Comparison of ENCODE assay signal across 18 cellular contexts in genomic region chr1:226149806-226150205, GRCh38. TPM values are rescaled to one million over a fixed set of nuclear protein-coding genes. Genes with fewer than 3 reads are reported as not detected.
A peak's percentile ranks its signal among the peaks of the same experiment; 100 is the strongest.
DNase-seq lines count a peak whose midpoint lies in the region; ATAC-seq and TF ChIP-seq lines count a peak whose summit lies in the region.
"Had no signal": no experiment of that assay in that cellular context is flagged by ENCODE, and none has a peak within 500 bp of the region (broad histone marks: within the 10 kb centered on the region; RNA-seq: fewer than 3 reads in every experiment).

No MANE protein-coding gene starts in this region.

- H3F3A ChIP-seq in GM23248 (ENCODE audit: insufficient read depth) = peaks cover 9% of the 10 kb centered on the region; the same call in 1 of the 2 replicates

- no peak overlapping the region for H3K4me3 ChIP-seq in A673 (ENCODE audit: low read depth, low read length, poor library complexity, severe bottlenecking)
- H3K4me3 ChIP-seq in GM23248 = no peak overlapping the region
- H3K4me3 ChIP-seq: sigmoid colon had no signal

- H3K27me3 Mint-ChIP-seq in T-cell = no peaks in the 10 kb centered on the region
- H3K27me3 Mint-ChIP-seq: brain; stimulated activated naive CD8-positive, alpha-beta T cell treated with anti-CD3 and anti-CD28 coated beads, Interleukin-15, Interleukin-2, amounts not matched to agents 100 ng/mL and 50 ng/mL, for 24 hours had no signal

- H3K9me3 Mint-ChIP-seq in T-cell = no peaks in the 10 kb centered on the region
- H3K9me3 Mint-ChIP-seq: brain; nephron progenitor cell; stimulated activated naive CD8-positive, alpha-beta T cell treated with anti-CD3 and anti-CD28 coated beads, Interleukin-15, Interleukin-2, amounts not matched to agents 100 ng/mL and 50 ng/mL, for 24 hours had no signal

- no peaks in the 10 kb centered on the region for H3K4me1 ChIP-seq in A673 (ENCODE audit: insufficient read depth, low read length, poor library complexity, severe bottlenecking)
- H3K4me1 ChIP-seq in GM23248 (ENCODE audit: insufficient read depth) = no peaks in the 10 kb centered on the region
- H3K4me1 ChIP-seq: sigmoid colon had no signal

- H3K4me3 Mint-ChIP-seq in T-cell = no peak overlapping the region
- H3K4me3 Mint-ChIP-seq: brain; nephron progenitor cell; stimulated activated naive CD8-positive, alpha-beta T cell treated with anti-CD3 and anti-CD28 coated beads, Interleukin-15, Interleukin-2, amounts not matched to agents 100 ng/mL and 50 ng/mL, for 24 hours had no signal

- BruUV-seq in A673 (replicated peaks; lab: Mats Ljungman, UMichigan) = no TSS peak

- 53 to 62% methylated on average over 4 of the region's 4 CpGs for WGBS in GM23248 (ENCODE audit: low coverage in 1 of 2, low lambda C conversion rate in 2 of 2, missing lambda C conversion rate in 2 of 2), 2 experiments

- CTCF ChIA-PET in A673 (lab: Charles Lee) = interaction anchor here (0.6 kb wide), 1 partner anchor 149 kb away, joined by 15 read pairs; no protein-coding TSS in a partner anchor
- CTCF ChIA-PET in T-cell (lab: Charles Lee) = interaction anchor here (0.6 to 1.3 kb wide), 6 partner anchors 21 to 630 kb away, joined by 3 to 6 read pairs (median 5); no protein-coding TSS in a partner anchor

- H3K36me3 ChIP-seq in A673 (ENCODE audit: insufficient read depth, low read length, poor library complexity, severe bottlenecking) (peaks cover 61% of the 10 kb centered on the region), GM23248 (ENCODE audit: low read depth) (peaks cover 78% of the 10 kb centered on the region)

- peaks cover 46% of the 10 kb centered on the region for H3K36me3 Mint-ChIP-seq in T-cell

- H3K9ac ChIP-seq in GM23248 = no peak overlapping the region

- H3K27ac Mint-ChIP-seq in T-cell = no peak overlapping the region
- H3K27ac Mint-ChIP-seq: brain; nephron progenitor cell; stimulated activated naive CD8-positive, alpha-beta T cell treated with anti-CD3 and anti-CD28 coated beads, Interleukin-15, Interleukin-2, amounts not matched to agents 100 ng/mL and 50 ng/mL, for 24 hours had no signal

- POLR2A ChIA-PET in A673 (lab: Charles Lee; ENCODE audit: low non-redundant PET) = interaction anchor here (0.6 kb wide), 1 partner anchor 69 kb away, joined by 11 read pairs; no protein-coding TSS in a partner anchor
- POLR2A ChIA-PET in T-cell (lab: Charles Lee) = interaction anchor here in 1 of 2 donors (0.6 to 1.1 kb wide), 2 partner anchors 17 to 857 kb away, joined by 3 to 4 read pairs; no protein-coding TSS in a partner anchor

- no peak overlapping the region for H2AFZ ChIP-seq in GM23248

- no peak overlapping the region for H3K4me2 ChIP-seq in GM23248 (ENCODE audit: unreplicated experiment)

- no peak for ATAC-seq in T-cell (replicated peaks in 1 of 4)
- no peak for ATAC-seq in GM18498 (IDR thresholded peaks at IDR 0.05; ENCODE audit: unreplicated experiment)
- ATAC-seq: left ventricle myocardium superior had no signal

- in situ Hi-C loops in GM23248 (cut with MboI) = no loop called here

- intact Hi-C loops in A673 (cut with micrococcal nuclease; ENCODE audit: unreplicated experiment) = no loop called here

- peaks cover 78% of the 10 kb centered on the region for H3K79me2 ChIP-seq in GM23248 (ENCODE audit: insufficient read depth)

- H3K9me3 ChIP-seq in A673 (ENCODE audit: low read depth, low read length, poor library complexity, severe bottlenecking) (no peaks in the 10 kb centered on the region), GM23248 (ENCODE audit: low read depth) (no peaks in the 10 kb centered on the region)
- H3K9me3 ChIP-seq: sigmoid colon had no signal

- DNase-seq in A673 (ENCODE audit: low spot score) (peak; percentile 22), GM23248 (peak; percentile 44), RKO (ENCODE audit: low spot score) (peak; percentile 33), fibroblast of peridontal ligament (ENCODE audit: extremely low read depth) (peak; percentile 36), GM10266 (ENCODE audit: extremely low spot score) (no peak), T-cell (no peak), hippocampal formation (lab: John Stamatoyannopoulos, UW) (no peak)
- DNase-seq: activated gamma-delta T cell treated with Interleukin-2 at 50 U/mL for 16 hours; effector memory CD4-positive, alpha-beta T cell; left ventricle myocardium superior; NCI-H1436; NCI-H526 treated with DMSO at 0.1 percent for 48 hours; nephron progenitor cell; sigmoid colon had no signal

- H3K27ac ChIP-seq in A673 (ENCODE audit: low read depth, low read length, poor library complexity, severe bottlenecking) (no peak overlapping the region), GM23248 (no peak overlapping the region)
- H3K27ac ChIP-seq: C4-2B, sigmoid colon had no signal

- H3K9me2 ChIP-seq in GM23248 (ENCODE audit: insufficient read depth) = no peaks in the 10 kb centered on the region

- TF ChIP-seq CTCF in A673 (conservative IDR thresholded peaks at IDR 0.05; ENCODE audit: low read depth, low read length) (no peak), GM10266 (IDR thresholded peaks at IDR 0.05; ENCODE audit: control insufficient read depth, insufficient read depth, low read depth, missing control alignments) (no peak)

- H3K4me1 Mint-ChIP-seq in T-cell = peaks cover 0 to 3% (median 3%) of the 10 kb centered on the region in 3 donors
- H3K4me1 Mint-ChIP-seq: brain, nephron progenitor cell had no signal

- H3K27me3 ChIP-seq in A673 (replicated peaks; ENCODE audit: insufficient read depth, low read depth, low read length, poor library complexity) = no peaks in the 10 kb centered on the region
- H3K27me3 ChIP-seq in GM23248 (replicated peaks; ENCODE audit: insufficient read depth) = no peaks in the 10 kb centered on the region
- H3K27me3 ChIP-seq: sigmoid colon had no signal

- no peaks in the 10 kb centered on the region for H4K20me1 ChIP-seq in GM23248 (ENCODE audit: insufficient read depth)

RNA-seq across cellular contexts. Expression of gene ACBD3, which starts 36.7 kb away (rescaled TPM):
- total RNA-seq in A673 (2021) (30.5 and 33.4 TPM in 2 replicates), T-cell (10 to 100 TPM; 21.7 to 26.2 (median 22.5) TPM)
- total RNA-seq in GM23248 (2014; rRNA removed; shearing (Covaris generic)) = 70.2 and 76.8 TPM in 2 replicates
- 40.8 and 41.4 TPM in 2 replicates for polyA plus RNA-seq in GM23248 (2016; fragmentation: Nextera tagmentation; extraction: Ambion mirVana)

Comparison
In these comparisons a context has a peak if more than half of its experiments do, and no peak if none do; other contexts are left out.
1. DNase-seq: peak in A673 (single experiment), GM23248 (single experiment), RKO (single experiment) and fibroblast of peridontal ligament (single experiment); none in GM10266 (single experiment), T-cell (0 of 34) and hippocampal formation (0 of 2).